In genomic region chr14:104591031-104591430, GRCh38 we compare ENCODE assay signal across 2 cellular contexts.
TF ChIP-seq lines count a peak whose summit lies in the region.

No MANE protein-coding gene starts in this region.

TF ChIP-seq in SK-N-SH, 30 proteins besides CTCF, POLR2A, EP300 and RAD21 (continued from another document):
- TF ChIP-seq MXI1 (IDR thresholded peaks at IDR 0.05; ENCODE audit: low read depth, low read length) (no peak), FOXM1 (IDR thresholded peaks at IDR 0.05; ENCODE audit: low read depth) (no peak), EZH2phosphoT487 (IDR thresholded peaks at IDR 0.05; ENCODE audit: borderline replicate concordance, low read depth) (no peak), JUND (IDR thresholded peaks at IDR 0.05) (no peak), MEF2A (IDR thresholded peaks at IDR 0.05; ENCODE audit: borderline replicate concordance, low read depth) (no peak), ELF1 (IDR thresholded peaks at IDR 0.05) (no peak), TCF12 (IDR thresholded peaks at IDR 0.05) (no peak), SIN3A (IDR thresholded peaks at IDR 0.05; ENCODE audit: borderline replicate concordance, low read depth, low read length) (no peak), NRF1 (IDR thresholded peaks at IDR 0.05; ENCODE audit: low read depth, low read length) (no peak), USF2 (IDR thresholded peaks at IDR 0.05; ENCODE audit: borderline replicate concordance, low read depth, low read length) (no peak), POLR2AphosphoS5 (IDR thresholded peaks at IDR 0.05; ENCODE audit: low read depth, low read length) (no peak), RFX5 (IDR thresholded peaks at IDR 0.05; ENCODE audit: low read length) (no peak), YY1 (IDR thresholded peaks at IDR 0.05; ENCODE audit: low read depth) (no peak), RXRA (IDR thresholded peaks at IDR 0.05; ENCODE audit: borderline replicate concordance, low read depth) (no peak)
TF ChIP-seq in SK-N-SH: peak in this region for 0.

TF ChIP-seq in SK-N-SH treated with all-trans-retinoic acid at 6 μM for 48 hours, 23 proteins besides CTCF, POLR2A, EP300 and RAD21 (continued from another document):
- TF ChIP-seq TSHZ2 (CRISPR knock-in tag; IDR thresholded peaks at IDR 0.05) (no peak), GLIS3 (CRISPR knock-in tag; IDR thresholded peaks at IDR 0.05) (no peak), POU6F1 (CRISPR knock-in tag; IDR thresholded peaks at IDR 0.05; ENCODE audit: borderline replicate concordance, low read depth) (no peak), PPARA (CRISPR knock-in tag; IDR thresholded peaks at IDR 0.05; ENCODE audit: borderline replicate concordance) (no peak), ZFP3 (CRISPR knock-in tag; IDR thresholded peaks at IDR 0.05) (no peak), BACH2 (CRISPR knock-in tag; IDR thresholded peaks at IDR 0.05; ENCODE audit: borderline replicate concordance) (no peak)
- TF ChIP-seq, protein P1, sequence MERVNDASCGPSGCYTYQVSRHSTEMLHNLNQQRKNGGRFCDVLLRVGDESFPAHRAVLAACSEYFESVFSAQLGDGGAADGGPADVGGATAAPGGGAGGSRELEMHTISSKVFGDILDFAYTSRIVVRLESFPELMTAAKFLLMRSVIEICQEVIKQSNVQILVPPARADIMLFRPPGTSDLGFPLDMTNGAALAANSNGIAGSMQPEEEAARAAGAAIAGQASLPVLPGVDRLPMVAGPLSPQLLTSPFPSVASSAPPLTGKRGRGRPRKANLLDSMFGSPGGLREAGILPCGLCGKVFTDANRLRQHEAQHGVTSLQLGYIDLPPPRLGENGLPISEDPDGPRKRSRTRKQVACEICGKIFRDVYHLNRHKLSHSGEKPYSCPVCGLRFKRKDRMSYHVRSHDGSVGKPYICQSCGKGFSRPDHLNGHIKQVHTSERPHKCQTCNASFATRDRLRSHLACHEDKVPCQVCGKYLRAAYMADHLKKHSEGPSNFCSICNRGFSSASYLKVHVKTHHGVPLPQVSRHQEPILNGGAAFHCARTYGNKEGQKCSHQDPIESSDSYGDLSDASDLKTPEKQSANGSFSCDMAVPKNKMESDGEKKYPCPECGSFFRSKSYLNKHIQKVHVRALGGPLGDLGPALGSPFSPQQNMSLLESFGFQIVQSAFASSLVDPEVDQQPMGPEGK (CRISPR knock-in tag; IDR thresholded peaks at IDR 0.05; ENCODE audit: borderline replicate concordance): no peak
